Comparison of ENCODE assay signal across 2 cellular contexts in genomic region chr6:49662231-49662876, GRCh38.
TF ChIP-seq lines count a peak whose summit lies in the region.

No MANE protein-coding gene starts in this region.

TF ChIP-seq in H1, 55 proteins besides CTCF, POLR2A, EP300 and RAD21 (continued from another document):
- no peak for TF ChIP-seq KDM5A (IDR thresholded peaks at IDR 0.05; ENCODE audit: low read length)
TF ChIP-seq in H1: peak in this region for 0.

TF ChIP-seq in SK-N-SH treated with all-trans-retinoic acid at 6 μM for 48 hours, 23 proteins besides CTCF, POLR2A, EP300 and RAD21 (continued from another document):
- no peak for TF ChIP-seq OSR1 (CRISPR knock-in tag; IDR thresholded peaks at IDR 0.05)
- no peak for TF ChIP-seq ZFP3 (CRISPR knock-in tag; IDR thresholded peaks at IDR 0.05)
- TF ChIP-seq ZFP30 (CRISPR knock-in tag; IDR thresholded peaks at IDR 0.05) = no peak
- TF ChIP-seq TSHZ2 (CRISPR knock-in tag; IDR thresholded peaks at IDR 0.05) = no peak
